In the genomic region with DNA sequence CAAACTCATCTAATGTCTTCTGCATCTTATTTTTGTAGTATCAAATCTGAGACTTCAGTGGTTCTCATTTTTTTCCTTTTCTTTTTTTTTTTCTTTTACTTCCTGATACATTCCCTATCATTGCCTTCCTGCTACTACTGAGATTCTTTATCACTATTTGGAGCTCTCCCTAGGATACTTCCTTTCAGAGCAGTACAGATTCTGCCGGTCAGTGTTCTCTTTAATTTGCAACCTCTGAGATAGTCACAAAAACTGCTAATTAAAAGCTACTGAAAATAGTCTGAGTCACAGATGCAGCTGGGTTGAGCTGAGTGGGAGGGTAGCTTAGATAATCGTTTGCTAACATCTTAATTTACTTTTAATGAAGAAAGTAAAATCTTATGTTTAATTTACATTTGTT, we compare ENCODE assay signal across 16 cellular contexts.
"Had no signal": no experiment of that assay in that cellular context is flagged by ENCODE, and none has a peak within 500 bp of the region (broad histone marks: within the 10 kb centered on the region; RNA-seq: fewer than 3 reads in every experiment).

No MANE protein-coding gene starts in this region.

- H3K27me3 ChIP-seq: gastrocnemius medialis, heart left ventricle, thyroid gland had no signal

- H3K4me1 Mint-ChIP-seq: activated CD8-positive, alpha-beta memory T cell treated with anti-CD3 and anti-CD28 coated beads, Interleukin-2, amount 10 ng/mL, durations not matched to agents 7 days and 5 days; activated naive CD4-positive, alpha-beta T cell treated with anti-CD3 and anti-CD28 coated beads, Interleukin-2, amount 10 ng/mL, durations not matched to agents 7 days and 5 days; naive B cell; stimulated activated naive B cell treated with anti-CD40 and anti-IgM and Interleukin-4, amounts not matched to agents 10 μg/mL and 1 μg/mL and 100 μg/mL, for 72 hours had no signal

- H3K36me3 Mint-ChIP-seq: activated CD8-positive, alpha-beta memory T cell treated with anti-CD3 and anti-CD28 coated beads, Interleukin-2, amount 10 ng/mL, durations not matched to agents 7 days and 5 days; activated naive CD4-positive, alpha-beta T cell treated with anti-CD3 and anti-CD28 coated beads, Interleukin-2, amount 10 ng/mL, durations not matched to agents 7 days and 5 days; naive B cell; stimulated activated naive B cell treated with anti-CD40 and anti-IgM and Interleukin-4, amounts not matched to agents 10 μg/mL and 1 μg/mL and 100 μg/mL, for 72 hours had no signal

- H3K4me3 ChIP-seq: gastrocnemius medialis, heart left ventricle, thyroid gland had no signal

- DNase-seq: activated CD4-positive, alpha-beta T cell treated with anti-CD3 and anti-CD28 coated beads, Interleukin-2, amount 50 U/mL, for 48 hours; activated CD8-positive, alpha-beta memory T cell treated with anti-CD3 and anti-CD28 coated beads, Interleukin-2, amount 10 ng/mL, durations not matched to agents 7 days and 5 days; activated naive CD4-positive, alpha-beta T cell treated with anti-CD3 and anti-CD28 coated beads, Interleukin-2, amount 10 ng/mL, durations not matched to agents 7 days and 5 days; activated T-cell treated with anti-CD3 and anti-CD28 coated beads, Interleukin-2, amount 50 U/mL, for 24 hours; dermis blood vessel endothelial cell; effector memory CD8-positive, alpha-beta T cell; erythroblast; gastrocnemius medialis; heart left ventricle; islet precursor cell; naive B cell; stimulated activated CD4-positive, alpha-beta T cell treated with anti-CD3 and anti-CD28 coated beads, Interleukin-12 subunit alpha, Interleukin-12 subunit beta, amount 100 ng/mL, for 4 hours; stimulated activated naive B cell treated with anti-CD40 and anti-IgM and Interleukin-4, amounts not matched to agents 10 μg/mL and 1 μg/mL and 100 μg/mL, for 72 hours; T1000; thyroid gland had no signal

- H3K27ac ChIP-seq: gastrocnemius medialis, heart left ventricle, thyroid gland, VCaP had no signal

- H3K36me3 ChIP-seq: gastrocnemius medialis, heart left ventricle, thyroid gland had no signal

- H3K27ac Mint-ChIP-seq: activated CD8-positive, alpha-beta memory T cell treated with anti-CD3 and anti-CD28 coated beads, Interleukin-2, amount 10 ng/mL, durations not matched to agents 7 days and 5 days; activated naive CD4-positive, alpha-beta T cell treated with anti-CD3 and anti-CD28 coated beads, Interleukin-2, amount 10 ng/mL, durations not matched to agents 7 days and 5 days; activated T-cell treated with anti-CD3 and anti-CD28 coated beads, Interleukin-2, amount 50 U/mL, for 24 hours; effector memory CD8-positive, alpha-beta T cell; naive B cell; stimulated activated naive B cell treated with anti-CD40 and anti-IgM and Interleukin-4, amounts not matched to agents 10 μg/mL and 1 μg/mL and 100 μg/mL, for 72 hours had no signal

- H3K9me3 ChIP-seq: gastrocnemius medialis, heart left ventricle, thyroid gland had no signal

- H3K4me3 Mint-ChIP-seq: activated CD8-positive, alpha-beta memory T cell treated with anti-CD3 and anti-CD28 coated beads, Interleukin-2, amount 10 ng/mL, durations not matched to agents 7 days and 5 days; activated naive CD4-positive, alpha-beta T cell treated with anti-CD3 and anti-CD28 coated beads, Interleukin-2, amount 10 ng/mL, durations not matched to agents 7 days and 5 days; activated T-cell treated with anti-CD3 and anti-CD28 coated beads, Interleukin-2, amount 50 U/mL, for 24 hours; effector memory CD8-positive, alpha-beta T cell; naive B cell; stimulated activated naive B cell treated with anti-CD40 and anti-IgM and Interleukin-4, amounts not matched to agents 10 μg/mL and 1 μg/mL and 100 μg/mL, for 72 hours had no signal

- ATAC-seq: activated CD8-positive, alpha-beta memory T cell treated with anti-CD3 and anti-CD28 coated beads, Interleukin-2, amount 10 ng/mL, durations not matched to agents 7 days and 5 days; effector memory CD8-positive, alpha-beta T cell; gastrocnemius medialis; heart left ventricle; stimulated activated naive B cell treated with anti-CD40 and anti-IgM and Interleukin-4, amounts not matched to agents 10 μg/mL and 1 μg/mL and 100 μg/mL, for 72 hours had no signal

- H3K4me1 ChIP-seq: gastrocnemius medialis, heart left ventricle, thyroid gland had no signal

- H3K9me3 Mint-ChIP-seq: activated naive CD4-positive, alpha-beta T cell treated with anti-CD3 and anti-CD28 coated beads, Interleukin-2, amount 10 ng/mL, durations not matched to agents 7 days and 5 days; activated T-cell treated with anti-CD3 and anti-CD28 coated beads, Interleukin-2, amount 50 U/mL, for 24 hours had no signal

- H3K27me3 Mint-ChIP-seq: activated CD8-positive, alpha-beta memory T cell treated with anti-CD3 and anti-CD28 coated beads, Interleukin-2, amount 10 ng/mL, durations not matched to agents 7 days and 5 days; activated naive CD4-positive, alpha-beta T cell treated with anti-CD3 and anti-CD28 coated beads, Interleukin-2, amount 10 ng/mL, durations not matched to agents 7 days and 5 days; activated T-cell treated with anti-CD3 and anti-CD28 coated beads, Interleukin-2, amount 50 U/mL, for 24 hours; effector memory CD8-positive, alpha-beta T cell; naive B cell; stimulated activated naive B cell treated with anti-CD40 and anti-IgM and Interleukin-4, amounts not matched to agents 10 μg/mL and 1 μg/mL and 100 μg/mL, for 72 hours had no signal
